8 cellular contexts compared by ENCODE assay signal in genomic region chr9:127311239-127311741, GRCh38. TPM values are rescaled to one million over a fixed set of nuclear protein-coding genes. Genes with fewer than 3 reads are reported as not detected.
DNase-seq lines count a peak whose midpoint lies in the region; ATAC-seq, FAIRE-seq and TF ChIP-seq lines count a peak whose summit lies in the region.

No MANE protein-coding gene starts in this region.

- no peaks in the 10 kb centered on the region for H3K9me3 Mint-ChIP-seq in neural crest cell

- peaks cover 12% of the 10 kb centered on the region for H3F3A ChIP-seq in SK-N-SH (replicated peaks; ENCODE audit: insufficient read depth)

- H3K9me3 ChIP-seq in SK-N-SH (no peaks in the 10 kb centered on the region), endothelial cell of umbilical vein (replicated peaks; ENCODE audit: control insufficient read depth, insufficient read depth, low read length) (no peaks in the 10 kb centered on the region)

- H3K4me3 ChIP-seq in SK-N-SH (ENCODE audit: low read depth in 2 of 2, low read length in 1 of 2) = no peak overlapping the region
- H3K4me3 ChIP-seq in endothelial cell of umbilical vein (replicated peaks in 1 of 3; ENCODE audit: insufficient read depth in 1 of 3, low read depth in 1 of 3, low read length in 3 of 3) = no peak overlapping the region

- ATAC-seq in GM21381 (IDR thresholded peaks at IDR 0.05; ENCODE audit: unreplicated experiment) (no peak), GM18858 (IDR thresholded peaks at IDR 0.05; ENCODE audit: unreplicated experiment) (no peak)

- no peak overlapping the region for H3K4me3 Mint-ChIP-seq in neural crest cell

- H3K27ac Mint-ChIP-seq in neural crest cell (ENCODE audit: unreplicated experiment) = no peak overlapping the region

- CTCF ChIA-PET in SK-N-SH (lab: Yijun Ruan, JAX) (interaction anchor here (1.0 to 1.7 kb wide), 3 partner anchors 10 to 37 kb away, joined by 3 to 4 read pairs (median 4); no protein-coding TSS in a partner anchor), endothelial cell of umbilical vein (lab: Charles Lee) (interaction anchor here (0.6 to 1.9 kb wide), 22 partner anchors 9 to 370 kb away, joined by 3 to 42 read pairs (median 5); partner anchors contain the start of gene SLC2A8)

- H3K27ac ChIP-seq in SK-N-SH (ENCODE audit: low read depth in 2 of 2, low read length in 1 of 2) = peak overlapping the region; percentile 46 to 58
- H3K27ac ChIP-seq in endothelial cell of umbilical vein (ENCODE audit: insufficient read depth, low read depth, low read length) = no peak overlapping the region

- TF ChIP-seq POLR2A in endothelial cell of umbilical vein (IDR thresholded peaks at IDR 0.05; ENCODE audit: low read depth, low read length) = no peak

- TF ChIP-seq CTCF in GM20000 (IDR thresholded peaks at IDR 0.05; ENCODE audit: extremely low read depth, missing control alignments) = peak; percentile 24
- peak; percentile 70 for TF ChIP-seq CTCF in SK-N-SH (IDR thresholded peaks at IDR 0.05)
- peak; percentile 44 to 56 for TF ChIP-seq CTCF in endothelial cell of umbilical vein (IDR thresholded peaks at IDR 0.05; ENCODE audit: extremely low read depth in 1 of 2, insufficient read depth in 1 of 2, low read depth in 1 of 2, low read length in 2 of 2)
- peak; percentile 40 for TF ChIP-seq CTCF in neural crest cell (conservative IDR thresholded peaks at IDR 0.05)

- in situ Hi-C loops in ACHN (cut with HindIII; ENCODE audit: low pct_ligation_motif_present, low pct_unique_long_range_greater_than_20kb, low sequenced_read_pairs) = no loop called here

- 39% methylated on average over 5 of the region's 5 CpGs for WGBS in SK-N-SH (ENCODE audit: low lambda C conversion rate)

- no peak for FAIRE-seq in endothelial cell of umbilical vein (lab: Jason Lieb, UNC)

- H2AFZ ChIP-seq in SK-N-SH (ENCODE audit: low read depth) = peak overlapping the region; percentile 68; the same call in 1 of the 2 replicates
- H2AFZ ChIP-seq in endothelial cell of umbilical vein (ENCODE audit: low read depth, low read length) = peak overlapping the region; percentile 71

- TF ChIP-seq EP300 in SK-N-SH (IDR thresholded peaks at IDR 0.05; ENCODE audit: borderline replicate concordance in 1 of 2, low read depth in 1 of 2, low read length in 1 of 2) = no peak

- H4K20me1 ChIP-seq in SK-N-SH (ENCODE audit: insufficient read depth) = no peaks in the 10 kb centered on the region
- no peaks in the 10 kb centered on the region for H4K20me1 ChIP-seq in endothelial cell of umbilical vein (replicated peaks; ENCODE audit: control insufficient read depth, extremely low read depth, insufficient read depth, low read length)

- H3K27me3 ChIP-seq in SK-N-SH (ENCODE audit: insufficient read depth) = no peaks in the 10 kb centered on the region
- H3K27me3 ChIP-seq in endothelial cell of umbilical vein (ENCODE audit: control insufficient read depth in 2 of 2, insufficient read depth in 2 of 2, low read length in 2 of 2) = no peaks in the 10 kb centered on the region

- no peaks in the 10 kb centered on the region for H3K27me3 Mint-ChIP-seq in neural crest cell (ENCODE audit: low read depth)

- POLR2A ChIA-PET in SK-N-SH (lab: Yijun Ruan, JAX) (no interaction called here), endothelial cell of umbilical vein (lab: Charles Lee) (no interaction called here)

- TF ChIP-seq RAD21 in SK-N-SH (IDR thresholded peaks at IDR 0.05; ENCODE audit: low read length) = peak; percentile 40

- H3K4me2 ChIP-seq in SK-N-SH (peak overlapping the region; percentile 44), endothelial cell of umbilical vein (ENCODE audit: insufficient read depth, low read length) (peak overlapping the region; percentile 13)

- no peaks in the 10 kb centered on the region for H3K9me2 ChIP-seq in SK-N-SH

- H3K9ac ChIP-seq in SK-N-SH (no peak overlapping the region), endothelial cell of umbilical vein (replicated peaks; ENCODE audit: extremely low read depth, insufficient read depth, low read length) (no peak overlapping the region)

- H3K36me3 ChIP-seq in SK-N-SH (replicated peaks in 1 of 2; ENCODE audit: control insufficient read depth in 1 of 2, insufficient read depth in 2 of 2, low read length in 1 of 2) = peaks cover 0 to 6% of the 10 kb centered on the region in 2 experiments
- H3K36me3 ChIP-seq in endothelial cell of umbilical vein (ENCODE audit: control insufficient read depth in 2 of 2, extremely low read depth in 1 of 2, insufficient read depth in 2 of 2, low read length in 2 of 2) = no peaks in the 10 kb centered on the region

- H3K79me2 ChIP-seq in SK-N-SH (ENCODE audit: insufficient read depth) = no peaks in the 10 kb centered on the region
- H3K79me2 ChIP-seq in endothelial cell of umbilical vein (ENCODE audit: control insufficient read depth, insufficient read depth, low read length) = no peaks in the 10 kb centered on the region

- intact Hi-C loops in endothelial cell of umbilical vein (cut with micrococcal nuclease) = loop anchor here (1.0 to 2.0 kb wide), 5 partner anchors 26 to 107 kb away; no protein-coding TSS in a partner anchor

- BruUV-seq in endothelial cell of umbilical vein (replicated peaks; lab: Mats Ljungman, UMichigan) = no TSS peak

- H3K4me1 ChIP-seq in SK-N-SH (ENCODE audit: control insufficient read depth in 1 of 2, insufficient read depth in 2 of 2, low read depth in 1 of 2, low read length in 1 of 2) = peaks cover 3% of the 10 kb centered on the region in 2 experiments; a peak in 2 of 4 replicates
- peaks cover 5% of the 10 kb centered on the region for H3K4me1 ChIP-seq in endothelial cell of umbilical vein (ENCODE audit: control insufficient read depth, extremely low read depth, insufficient read depth, low read length)

- H3K9me1 ChIP-seq in endothelial cell of umbilical vein (replicated peaks; ENCODE audit: control insufficient read depth, extremely low read depth, insufficient read depth, low read length) = no peaks in the 10 kb centered on the region

- no peaks in the 10 kb centered on the region for H3K36me3 Mint-ChIP-seq in neural crest cell (ENCODE audit: low read depth)

- DNase-seq in ACHN (peak; percentile 19), GM20000 (ENCODE audit: low spot score) (peak; percentile 11), SK-N-SH (no peak), endothelial cell of umbilical vein (ENCODE audit: low read depth, low spot score) (peak; percentile 74), neural crest cell (ENCODE audit: low read depth, low spot score) (peak; percentile 14), glomerular visceral epithelial cell (ENCODE audit: extremely low spot score) (no peak)

- H3K4me1 Mint-ChIP-seq in neural crest cell = no peaks in the 10 kb centered on the region

- dilution Hi-C loops in endothelial cell of umbilical vein (cut with MboI; ENCODE audit: extremely low pct_ligation_motif_present, low sequenced_read_pairs) = no loop called here

TF ChIP-seq in SK-N-SH, 30 proteins besides CTCF, POLR2A, EP300 and RAD21 (continues in another document):
- TF ChIP-seq FOSL2 (IDR thresholded peaks at IDR 0.05; ENCODE audit: borderline replicate concordance, low read depth) (no peak), GABPA (IDR thresholded peaks at IDR 0.05; ENCODE audit: low read depth) (no peak)

TF ChIP-seq in endothelial cell of umbilical vein, 7 proteins besides CTCF, POLR2A, EP300 and RAD21:
- TF ChIP-seq MYC (IDR thresholded peaks at IDR 0.05; ENCODE audit: low read depth, low read length) = no peak
- TF ChIP-seq JUN (IDR thresholded peaks at IDR 0.05; ENCODE audit: borderline replicate concordance, insufficient read depth, insufficient read length, low read depth) = no peak
- TF ChIP-seq POLR2AphosphoS5 (IDR thresholded peaks at IDR 0.05; ENCODE audit: insufficient read depth, low read depth, low read length) = no peak
- TF ChIP-seq EZH2 (IDR thresholded peaks at IDR 0.05; ENCODE audit: borderline replicate concordance, low read depth, low read length, severe bottlenecking) = no peak
- TF ChIP-seq MAX (IDR thresholded peaks at IDR 0.05; ENCODE audit: insufficient read depth, insufficient read length) = no peak
- TF ChIP-seq FOS (IDR thresholded peaks at IDR 0.05; ENCODE audit: borderline replicate concordance, insufficient read depth, low read length) = no peak
- TF ChIP-seq GATA2 (IDR thresholded peaks at IDR 0.05; ENCODE audit: insufficient read depth, insufficient read length, low read depth, low read length) = no peak

RNA-seq across cellular contexts. Expression of gene GARNL3, which starts 46.7 kb away (rescaled TPM):
- polyA plus RNA-seq in SK-N-SH (2012; rRNA removed) (9.1 and 10.4 TPM in 2 replicates), endothelial cell of umbilical vein (1.3 and 1.4 TPM in 2 replicates)
- 5.4 and 6.9 TPM in 2 replicates for polyA plus RNA-seq in SK-N-SH (2012; cell fraction: cytosol; rRNA removed)
- polyA plus RNA-seq in SK-N-SH (2012; cell fraction: nucleus; rRNA removed) = 29.0 and 36.8 TPM in 2 replicates
- total RNA-seq in endothelial cell of umbilical vein (5.2 and 8.3 TPM in 2 replicates), neural crest cell (10.3 and 10.5 TPM in 2 replicates)
- polyA plus RNA-seq in endothelial cell of umbilical vein (2011; cell fraction: cytosol; rRNA removed) = 0.92 and 1.3 TPM in 2 replicates
- polyA plus RNA-seq in endothelial cell of umbilical vein (2011; cell fraction: nucleus; rRNA removed) = 16.8 and 20.3 TPM in 2 replicates
- 2.2 and 3.8 TPM in 2 replicates for polyA plus RNA-seq in endothelial cell of umbilical vein (2012)
- 7.3 and 12.0 TPM in 2 replicates for polyA minus RNA-seq in endothelial cell of umbilical vein
- 3.2 TPM for polyA minus RNA-seq in endothelial cell of umbilical vein (2011; cell fraction: cytosol; rRNA and poly(A)+ RNA removed)
- 15.3 and 21.1 TPM in 2 replicates for polyA minus RNA-seq in endothelial cell of umbilical vein (2011; cell fraction: nucleus; rRNA and poly(A)+ RNA removed)

Comparison
In these comparisons a context has a peak if more than half of its experiments do, and no peak if none do; other contexts are left out.
1. DNase-seq: peak in ACHN (single experiment), GM20000 (single experiment), endothelial cell of umbilical vein (single experiment) and neural crest cell (single experiment); none in SK-N-SH (single experiment) and glomerular visceral epithelial cell (single experiment).
2. Peak in every context shown above with its lines, with median percentiles within 50 percentile points of each other: CTCF ChIP-seq.